ENCODE assay signal across 16 cellular contexts in genomic region chr16:4601317-4602186, GRCh38. TPM values are rescaled to one million over a fixed set of nuclear protein-coding genes. Genes with fewer than 3 reads are reported as not detected.
DNase-seq lines count a peak whose midpoint lies in the region; ATAC-seq, FAIRE-seq and TF ChIP-seq lines count a peak whose summit lies in the region.
"Had no signal": no experiment of that assay in that cellular context is flagged by ENCODE, and none has a peak within 500 bp of the region (broad histone marks: within the 10 kb centered on the region; RNA-seq: fewer than 3 reads in every experiment).

No MANE protein-coding gene starts in this region.

- TF ChIP-seq POLR2A in A549 (IDR thresholded peaks at IDR 0.05; ENCODE audit: low read length), result no peak
- TF ChIP-seq POLR2A in body of pancreas (IDR thresholded peaks at IDR 0.05), result no peak

- TF ChIP-seq RAD21 in A549 (conservative IDR thresholded peaks at IDR 0.05 in 1 of 2, IDR thresholded peaks at IDR 0.05 in 1 of 2), result no peak

- CTCF ChIA-PET in A549 (lab: Yijun Ruan, JAX), result interaction anchor here (0.6 to 2.0 kb wide), 5 partner anchors 16 to 188 kb away, joined by 3 to 7 read pairs (median 4); no protein-coding TSS in a partner anchor

- no peak overlapping the region for H3K4me2 ChIP-seq in A549
- H3K4me2 ChIP-seq in mesenchymal stem cell (ENCODE audit: low read length, poor library complexity, severe bottlenecking), result no peak overlapping the region

- H3K27me3 ChIP-seq in HUES6 (ENCODE audit: control insufficient read depth, insufficient read depth, low read length), result no peaks in the 10 kb centered on the region
- no peaks in the 10 kb centered on the region for H3K27me3 ChIP-seq in body of pancreas
- peaks cover 10 to 68% of the 10 kb centered on the region in 2 experiments for H3K27me3 ChIP-seq in mesenchymal stem cell (ENCODE audit: control insufficient read depth in 1 of 2, insufficient read depth in 1 of 2, low read length in 2 of 2)
- H3K27me3 ChIP-seq: BE2C, Peyer's patch had no signal

- H2BK12ac ChIP-seq in mesenchymal stem cell (ENCODE audit: low read length in 2 of 2), result no peak overlapping the region

- H4K91ac ChIP-seq in mesenchymal stem cell (ENCODE audit: low read length), result no peak overlapping the region

- TF ChIP-seq EP300 in A549 (IDR thresholded peaks at IDR 0.05), result no peak

- H3K9ac ChIP-seq in HUES6 (ENCODE audit: low read length) (peak overlapping the region; percentile 25), mesenchymal stem cell (ENCODE audit: low read length) (peak overlapping the region; percentile 26)

- no peak overlapping the region for H2AFZ ChIP-seq in mesenchymal stem cell (ENCODE audit: low read depth, low read length)

- H2BK15ac ChIP-seq in mesenchymal stem cell (ENCODE audit: low read depth, poor library complexity, severe bottlenecking), result no peak overlapping the region

- no peak overlapping the region for H3K23ac ChIP-seq in mesenchymal stem cell (ENCODE audit: low read length in 2 of 2)

- peak overlapping the region; percentile 45 for H2AK5ac ChIP-seq in mesenchymal stem cell (ENCODE audit: low read length, severe bottlenecking)

- ATAC-seq in A549, result no peak
- peak; percentile 54 for ATAC-seq in body of pancreas
- ATAC-seq in GM21390 (IDR thresholded peaks at IDR 0.05; ENCODE audit: unreplicated experiment), result no peak
- ATAC-seq in HG03045 (IDR thresholded peaks at IDR 0.05; ENCODE audit: unreplicated experiment), result no peak
- ATAC-seq: gastrocnemius medialis had no signal

- H3K18ac ChIP-seq in mesenchymal stem cell (ENCODE audit: low read depth in 1 of 2, low read length in 2 of 2), result no peak overlapping the region

- POLR2A ChIA-PET in A549 (lab: Yijun Ruan, JAX), result no interaction called here

- intact Hi-C loops in body of pancreas (cut with DNase I), result no loop called here

- H4K8ac ChIP-seq in mesenchymal stem cell (ENCODE audit: low read length), result no peak overlapping the region

- no peak overlapping the region for H3K4ac ChIP-seq in mesenchymal stem cell (ENCODE audit: low read depth in 1 of 2, low read length in 2 of 2)

- 79% methylated on average over 21 of the region's 21 CpGs for WGBS in A549 (ENCODE audit: missing lambda C conversion rate)
- 11 to 26% methylated on average over 18 to 21 of the region's 21 CpGs for WGBS in body of pancreas, 2 donors
- WGBS in mesenchymal stem cell, result 86% methylated on average over 20 of the region's 21 CpGs

- no peak overlapping the region for H3K27ac ChIP-seq in A549
- H3K27ac ChIP-seq in HUES6 (ENCODE audit: low read depth, low read length), result no peak overlapping the region
- no peak overlapping the region for H3K27ac ChIP-seq in body of pancreas
- H3K27ac ChIP-seq in mesenchymal stem cell (ENCODE audit: low read length, poor library complexity, severe bottlenecking), result no peak overlapping the region
- H3K27ac ChIP-seq: gastrocnemius medialis, Peyer's patch had no signal

- H3K4me1 ChIP-seq in A549, result 0 out of 3 replicates have a peak, but pooled peaks cover 6% of the 10 kb centered on the region
- peaks cover 15% of the 10 kb centered on the region for H3K4me1 ChIP-seq in HUES6 (ENCODE audit: control insufficient read depth, insufficient read depth, low read length)
- peaks cover 17% of the 10 kb centered on the region for H3K4me1 ChIP-seq in body of pancreas
- peaks cover 29% of the 10 kb centered on the region for H3K4me1 ChIP-seq in mesenchymal stem cell (ENCODE audit: control insufficient read depth, insufficient read depth, low read depth, low read length)
- H3K4me1 ChIP-seq: BE2C, HAP-1 had no signal

- no peak overlapping the region for H3K14ac ChIP-seq in mesenchymal stem cell (ENCODE audit: low read length in 2 of 2)

- H3K9me3 ChIP-seq in A549 (no peaks in the 10 kb centered on the region), HUES6 (ENCODE audit: control insufficient read depth, insufficient read depth, low read depth, low read length) (no peaks in the 10 kb centered on the region), body of pancreas (no peaks in the 10 kb centered on the region), mesenchymal stem cell (ENCODE audit: control insufficient read depth, low read length) (no peaks in the 10 kb centered on the region)
- H3K9me3 ChIP-seq: BE2C, gastrocnemius medialis, HAP-1, Peyer's patch had no signal

- H2BK120ac ChIP-seq in mesenchymal stem cell (ENCODE audit: low read depth, low read length), result no peak overlapping the region

- DNase-seq in A549 (ENCODE audit: low read depth in 1 of 2, low spot score in 1 of 2) (no peak), body of pancreas (peak; percentile 48 to 73 (median 66)), mesenchymal stem cell (no peak), CD1c-positive myeloid dendritic cell (ENCODE audit: extremely low spot score) (no peak)
- DNase-seq in activated CD8-positive, alpha-beta memory T cell treated with anti-CD3 and anti-CD28 coated beads for 24 hours, result no peak
- DNase-seq: activated CD4-positive, alpha-beta memory T cell treated with anti-CD3 and anti-CD28 coated beads for 36 hours; BE2C; gastrocnemius medialis; NCI-H187; nephron progenitor cell; Peyer's patch; stimulated activated CD4-positive, alpha-beta T cell treated with anti-CD3 and anti-CD28 coated beads, Interleukin-15, amount 100 ng/mL, for 24 hours had no signal

- no peak for FAIRE-seq in A549 (lab: Jason Lieb, UNC)

- H3K79me1 ChIP-seq in mesenchymal stem cell (replicated peaks; ENCODE audit: low read length, poor library complexity, severe bottlenecking), result peaks cover 4% of the 10 kb centered on the region

- no peak for TF ChIP-seq CTCF in A549 (IDR thresholded peaks at IDR 0.05)
- no peak for TF ChIP-seq CTCF in body of pancreas (IDR thresholded peaks at IDR 0.05)

- no peak overlapping the region for H2BK5ac ChIP-seq in mesenchymal stem cell (ENCODE audit: low read depth, low read length, poor library complexity, severe bottlenecking)

- H3K36me3 ChIP-seq in HUES6 (ENCODE audit: control insufficient read depth, insufficient read depth, low read length) (no peaks in the 10 kb centered on the region), body of pancreas (replicated peaks in 1 of 2; ENCODE audit: insufficient read depth in 1 of 2, low read depth in 2 of 2) (no peaks in the 10 kb centered on the region), mesenchymal stem cell (ENCODE audit: control insufficient read depth in 1 of 2, insufficient read depth in 2 of 2, low read depth in 1 of 2, low read length in 2 of 2) (peaks cover 0 to 11% of the 10 kb centered on the region in 2 experiments)
- H3K36me3 ChIP-seq: BE2C, gastrocnemius medialis, HAP-1, Peyer's patch had no signal

- H3K4me3 ChIP-seq in A549, result no peak overlapping the region
- H3K4me3 ChIP-seq in HUES6 (ENCODE audit: low read depth, low read length), result no peak overlapping the region
- H3K4me3 ChIP-seq in body of pancreas, result no peak overlapping the region
- peak overlapping the region in 1 of 2 experiments; percentile 49 for H3K4me3 ChIP-seq in mesenchymal stem cell (ENCODE audit: insufficient read depth in 1 of 2, low read depth in 1 of 2, low read length in 2 of 2)
- H3K4me3 ChIP-seq: gastrocnemius medialis, HAP-1, Peyer's patch had no signal

TF ChIP-seq in A549, 52 proteins besides CTCF, POLR2A, EP300 and RAD21:
- TF ChIP-seq POLR2AphosphoS2 (conservative IDR thresholded peaks at IDR 0.05; ENCODE audit: low read length) (0 out of 2 replicates have a peak, but pooled peaks have one; percentile 60), BCL3 (IDR thresholded peaks at IDR 0.05) (no peak)

RNA-seq across cellular contexts. Expression of gene UBALD1, which starts 13.1 kb away (rescaled TPM):
- polyA plus RNA-seq in A549 (2011; rRNA removed) (10.0 and 10.2 TPM in 2 replicates), A549 (2017; fragmentation: RNase III; extraction: RNeasy Plus Mini Kit Qiagen cat#74134 plus additional on column Dnase treatment) (33.2 to 36.6 TPM (median 34.1 TPM) in 3 replicates)
- polyA plus RNA-seq in A549 (2012; cell fraction: cytosol; rRNA removed), result 52.3 and 75.7 TPM in 2 replicates
- 126 and 212 TPM in 2 replicates for polyA plus RNA-seq in A549 (2012; cell fraction: nucleus; rRNA removed)
- 6.7 and 10.2 TPM in 2 replicates for polyA minus RNA-seq in A549 (2011; rRNA and poly(A)+ RNA removed)
- 10 to 100 TPM; 11.9 to 19.4 TPM for total RNA-seq in body of pancreas
- 26.5 TPM for polyA plus RNA-seq in mesenchymal stem cell (2013, experiment 1 of 2)
- 25.7 TPM for polyA plus RNA-seq in mesenchymal stem cell (2013, experiment 2 of 2)

RNA-seq across cellular contexts. Expression of gene MGRN1, which starts 23.1 kb away (rescaled TPM):
- polyA plus RNA-seq in A549 (2011; rRNA removed) (4.3 and 8.2 TPM in 2 replicates), A549 (2017; fragmentation: RNase III; extraction: RNeasy Plus Mini Kit Qiagen cat#74134 plus additional on column Dnase treatment) (28.2 to 30.6 TPM (median 29.9 TPM) in 3 replicates)
- polyA plus RNA-seq in A549 (2012; cell fraction: cytosol; rRNA removed), result 13.8 and 18.5 TPM in 2 replicates
- polyA plus RNA-seq in A549 (2012; cell fraction: nucleus; rRNA removed), result 34.4 and 34.6 TPM in 2 replicates
- 10.7 and 16.5 TPM in 2 replicates for polyA minus RNA-seq in A549 (2011; rRNA and poly(A)+ RNA removed)
- 10 to 100 TPM; 23.3 to 44.8 TPM for total RNA-seq in body of pancreas
- 52.4 TPM for polyA plus RNA-seq in mesenchymal stem cell (2013, experiment 1 of 2)
- 48.7 TPM for polyA plus RNA-seq in mesenchymal stem cell (2013, experiment 2 of 2)

RNA-seq across cellular contexts. Expression of gene C16orf96, which starts 45.4 kb away (rescaled TPM):
- polyA plus RNA-seq in A549 (2011; rRNA removed) (0.03 TPM in 1 of 2 replicates, not detected in the other), A549 (2017; fragmentation: RNase III; extraction: RNeasy Plus Mini Kit Qiagen cat#74134 plus additional on column Dnase treatment) (0.01 to 0.03 TPM in 2 of 3 replicates, not detected in the other)
- polyA plus RNA-seq in A549 (2012; cell fraction: cytosol; rRNA removed), result 0.01 TPM in 2 replicates
- polyA plus RNA-seq in A549 (2012; cell fraction: nucleus; rRNA removed), result 0.02 and 0.04 TPM in 2 replicates
- not detected in 2 replicates for polyA minus RNA-seq in A549 (2011; rRNA and poly(A)+ RNA removed)
- under 1 TPM in 1 of 2 donors, not detected in 1; 0.52 TPM for total RNA-seq in body of pancreas
- 0.01 TPM for polyA plus RNA-seq in mesenchymal stem cell (2013, experiment 1 of 2)
- not detected for polyA plus RNA-seq in mesenchymal stem cell (2013, experiment 2 of 2)
- total RNA-seq: Peyer's patch had no signal

Comparison
In these comparisons a context has a peak if more than half of its experiments do, and no peak if none do; other contexts are left out.
1. DNase-seq: peak in body of pancreas (4 of 4); none in A549 (0 of 2), mesenchymal stem cell (single experiment), activated CD8-positive, alpha-beta memory T cell treated with anti-CD3 and anti-CD28 coated beads for 24 hours (single experiment) and CD1c-positive myeloid dendritic cell (single experiment).